In genomic region chr9:116355153-116355827, GRCh38 we compare ENCODE assay signal across 2 cellular contexts.
TF ChIP-seq lines count a peak whose summit lies in the region.

No MANE protein-coding gene starts in this region.

TF ChIP-seq in SK-N-SH, 30 proteins besides CTCF, POLR2A, EP300 and RAD21 (continued from another document):
- TF ChIP-seq ZBTB33 (IDR thresholded peaks at IDR 0.05; ENCODE audit: borderline replicate concordance, low read depth) = no peak
- TF ChIP-seq TCF12 (IDR thresholded peaks at IDR 0.05) = no peak
TF ChIP-seq in SK-N-SH: peak in this region for 1.

TF ChIP-seq in SK-N-SH treated with all-trans-retinoic acid at 6 μM for 48 hours, 23 proteins besides CTCF, POLR2A, EP300 and RAD21 (continued from another document):
- TF ChIP-seq CREB5 (CRISPR knock-in tag; IDR thresholded peaks at IDR 0.05; ENCODE audit: low read depth) = no peak
